ENCODE assay signal across 1 cellular context in the genomic region with DNA sequence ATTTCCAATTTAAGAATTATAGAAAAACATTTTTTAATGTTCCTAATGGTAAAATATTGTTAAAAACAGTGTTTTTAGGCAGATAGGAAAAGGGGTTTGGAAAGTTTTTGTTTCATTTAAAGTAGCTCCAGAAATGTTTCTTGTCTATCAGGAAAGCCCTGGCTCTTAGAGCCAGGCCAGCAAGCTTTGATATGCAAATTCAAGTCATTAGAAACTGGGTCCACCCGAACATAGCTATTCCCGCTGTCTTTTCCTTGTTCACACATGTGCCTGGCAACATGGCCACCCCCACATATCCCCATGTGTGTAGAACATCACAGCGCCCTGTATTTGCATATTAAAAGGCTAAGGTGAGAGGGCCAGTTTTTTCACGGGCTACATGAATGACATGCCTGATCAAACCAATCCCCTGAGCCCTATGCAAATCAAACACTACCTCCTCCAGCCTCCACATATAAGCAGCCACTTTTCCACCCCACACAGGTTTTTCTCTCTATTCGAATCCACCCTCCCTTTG.
TF ChIP-seq lines count a peak whose summit lies in the region.

No MANE protein-coding gene starts in this region.

TF ChIP-seq in GM23338, 12 proteins besides CTCF, POLR2A, EP300 and RAD21 (continued from another document):
- TF ChIP-seq, protein P1, sequence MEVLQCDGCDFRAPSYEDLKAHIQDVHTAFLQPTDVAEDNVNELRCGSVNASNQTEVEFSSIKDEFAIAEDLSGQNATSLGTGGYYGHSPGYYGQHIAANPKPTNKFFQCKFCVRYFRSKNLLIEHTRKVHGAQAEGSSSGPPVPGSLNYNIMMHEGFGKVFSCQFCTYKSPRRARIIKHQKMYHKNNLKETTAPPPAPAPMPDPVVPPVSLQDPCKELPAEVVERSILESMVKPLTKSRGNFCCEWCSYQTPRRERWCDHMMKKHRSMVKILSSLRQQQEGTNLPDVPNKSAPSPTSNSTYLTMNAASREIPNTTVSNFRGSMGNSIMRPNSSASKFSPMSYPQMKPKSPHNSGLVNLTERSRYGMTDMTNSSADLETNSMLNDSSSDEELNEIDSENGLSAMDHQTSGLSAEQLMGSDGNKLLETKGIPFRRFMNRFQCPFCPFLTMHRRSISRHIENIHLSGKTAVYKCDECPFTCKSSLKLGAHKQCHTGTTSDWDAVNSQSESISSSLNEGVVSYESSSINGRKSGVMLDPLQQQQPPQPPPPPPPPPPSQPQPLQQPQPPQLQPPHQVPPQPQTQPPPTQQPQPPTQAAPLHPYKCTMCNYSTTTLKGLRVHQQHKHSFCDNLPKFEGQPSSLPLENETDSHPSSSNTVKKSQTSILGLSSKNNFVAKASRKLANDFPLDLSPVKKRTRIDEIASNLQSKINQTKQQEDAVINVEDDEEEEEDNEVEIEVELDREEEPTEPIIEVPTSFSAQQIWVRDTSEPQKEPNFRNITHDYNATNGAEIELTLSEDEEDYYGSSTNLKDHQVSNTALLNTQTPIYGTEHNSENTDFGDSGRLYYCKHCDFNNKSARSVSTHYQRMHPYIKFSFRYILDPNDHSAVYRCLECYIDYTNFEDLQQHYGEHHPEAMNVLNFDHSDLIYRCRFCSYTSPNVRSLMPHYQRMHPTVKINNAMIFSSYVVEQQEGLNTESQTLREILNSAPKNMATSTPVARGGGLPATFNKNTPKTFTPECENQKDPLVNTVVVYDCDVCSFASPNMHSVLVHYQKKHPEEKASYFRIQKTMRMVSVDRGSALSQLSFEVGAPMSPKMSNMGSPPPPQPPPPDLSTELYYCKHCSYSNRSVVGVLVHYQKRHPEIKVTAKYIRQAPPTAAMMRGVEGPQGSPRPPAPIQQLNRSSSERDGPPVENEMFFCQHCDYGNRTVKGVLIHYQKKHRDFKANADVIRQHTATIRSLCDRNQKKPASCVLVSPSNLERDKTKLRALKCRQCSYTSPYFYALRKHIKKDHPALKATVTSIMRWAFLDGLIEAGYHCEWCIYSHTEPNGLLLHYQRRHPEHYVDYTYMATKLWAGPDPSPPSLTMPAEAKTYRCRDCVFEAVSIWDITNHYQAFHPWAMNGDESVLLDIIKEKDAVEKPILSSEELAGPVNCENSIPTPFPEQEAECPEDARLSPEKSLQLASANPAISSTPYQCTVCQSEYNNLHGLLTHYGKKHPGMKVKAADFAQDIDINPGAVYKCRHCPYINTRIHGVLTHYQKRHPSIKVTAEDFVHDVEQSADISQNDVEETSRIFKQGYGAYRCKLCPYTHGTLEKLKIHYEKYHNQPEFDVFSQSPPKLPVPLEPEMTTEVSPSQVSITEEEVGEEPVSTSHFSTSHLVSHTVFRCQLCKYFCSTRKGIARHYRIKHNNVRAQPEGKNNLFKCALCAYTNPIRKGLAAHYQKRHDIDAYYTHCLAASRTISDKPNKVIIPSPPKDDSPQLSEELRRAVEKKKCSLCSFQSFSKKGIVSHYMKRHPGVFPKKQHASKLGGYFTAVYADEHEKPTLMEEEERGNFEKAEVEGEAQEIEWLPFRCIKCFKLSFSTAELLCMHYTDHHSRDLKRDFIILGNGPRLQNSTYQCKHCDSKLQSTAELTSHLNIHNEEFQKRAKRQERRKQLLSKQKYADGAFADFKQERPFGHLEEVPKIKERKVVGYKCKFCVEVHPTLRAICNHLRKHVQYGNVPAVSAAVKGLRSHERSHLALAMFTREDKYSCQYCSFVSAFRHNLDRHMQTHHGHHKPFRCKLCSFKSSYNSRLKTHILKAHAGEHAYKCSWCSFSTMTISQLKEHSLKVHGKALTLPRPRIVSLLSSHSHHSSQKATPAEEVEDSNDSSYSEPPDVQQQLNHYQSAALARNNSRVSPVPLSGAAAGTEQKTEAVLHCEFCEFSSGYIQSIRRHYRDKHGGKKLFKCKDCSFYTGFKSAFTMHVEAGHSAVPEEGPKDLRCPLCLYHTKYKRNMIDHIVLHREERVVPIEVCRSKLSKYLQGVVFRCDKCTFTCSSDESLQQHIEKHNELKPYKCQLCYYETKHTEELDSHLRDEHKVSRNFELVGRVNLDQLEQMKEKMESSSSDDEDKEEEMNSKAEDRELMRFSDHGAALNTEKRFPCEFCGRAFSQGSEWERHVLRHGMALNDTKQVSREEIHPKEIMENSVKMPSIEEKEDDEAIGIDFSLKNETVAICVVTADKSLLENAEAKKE (CRISPR knock-in tag; IDR thresholded peaks at IDR 0.05), result no peak
- no peak for TF ChIP-seq NANOG (IDR thresholded peaks at IDR 0.05; ENCODE audit: borderline replicate concordance)
